Comparison of ENCODE assay signal across 15 cellular contexts in genomic region chr9:131706608-131706970, GRCh38. TPM values are rescaled to one million over a fixed set of nuclear protein-coding genes. Genes with fewer than 3 reads are reported as not detected.
DNase-seq lines count a peak whose midpoint lies in the region; ATAC-seq and TF ChIP-seq lines count a peak whose summit lies in the region.
"Had no signal": no experiment of that assay in that cellular context is flagged by ENCODE, and none has a peak within 500 bp of the region (broad histone marks: within the 10 kb centered on the region; RNA-seq: fewer than 3 reads in every experiment).

No MANE protein-coding gene starts in this region.

- no peak for ATAC-seq in CD4-positive, CD25-positive, alpha-beta regulatory T cell (ENCODE audit: low read depth in 2 of 2)
- ATAC-seq in HG02852 (IDR thresholded peaks at IDR 0.05; ENCODE audit: unreplicated experiment): no peak

- TF ChIP-seq CTCF in HFFc6 (IDR thresholded peaks at IDR 0.05) (no peak), endodermal cell (conservative IDR thresholded peaks at IDR 0.05) (no peak), parathyroid adenoma (IDR thresholded peaks at IDR 0.05) (no peak)

- H2AFZ ChIP-seq in parathyroid adenoma: no peak overlapping the region
- H2AFZ ChIP-seq: neural progenitor cell had no signal

- H3K27me3 Mint-ChIP-seq in CD4-positive, CD25-positive, alpha-beta regulatory T cell: no peaks in the 10 kb centered on the region
- H3K27me3 Mint-ChIP-seq in HFFc6 (ENCODE audit: insufficient read depth) (peaks cover 5% of the 10 kb centered on the region; the same call in 1 of the 2 replicates), endodermal cell (ENCODE audit: insufficient read depth) (no peaks in the 10 kb centered on the region)

- no peak overlapping the region for H3K4me3 ChIP-seq in CD4-positive, CD25-positive, alpha-beta regulatory T cell (ENCODE audit: low read depth, low read length)
- H3K4me3 ChIP-seq in endodermal cell (ENCODE audit: low read length) (no peak overlapping the region), parathyroid adenoma (ENCODE audit: low read depth, low read length) (no peak overlapping the region)
- H3K4me3 ChIP-seq: neural progenitor cell, Peyer's patch had no signal

- H3K36me3 Mint-ChIP-seq in CD4-positive, CD25-positive, alpha-beta regulatory T cell: no peaks in the 10 kb centered on the region
- peaks cover 6% of the 10 kb centered on the region for H3K36me3 Mint-ChIP-seq in HFFc6 (ENCODE audit: low read depth)
- H3K36me3 Mint-ChIP-seq in endodermal cell (ENCODE audit: low read depth): peaks cover 2% of the 10 kb centered on the region
- H3K36me3 Mint-ChIP-seq: neural progenitor cell had no signal

- H3K27ac ChIP-seq in CD4-positive, CD25-positive, alpha-beta regulatory T cell (ENCODE audit: insufficient read depth, low read length, poor library complexity, severe bottlenecking): no peak overlapping the region
- H3K27ac ChIP-seq in endodermal cell (ENCODE audit: low read depth, low read length) (no peak overlapping the region), parathyroid adenoma (peak overlapping the region; percentile 32)
- H3K27ac ChIP-seq: brain microvascular endothelial cell, neural progenitor cell had no signal

- no peak overlapping the region for H3K9ac ChIP-seq in endodermal cell (ENCODE audit: extremely low read depth, low read length, poor library complexity, severe bottlenecking)
- H3K9ac ChIP-seq in parathyroid adenoma: no peak overlapping the region
- H3K9ac ChIP-seq: neural progenitor cell had no signal

- H3K79me2 ChIP-seq in parathyroid adenoma: peaks cover 7% of the 10 kb centered on the region

- no peak for DNase-seq in CD4-positive, CD25-positive, alpha-beta regulatory T cell
- DNase-seq in HFFc6 (no peak), endodermal cell (no peak), UCSD-AML1 (lab: John Stamatoyannopoulos, UW; ENCODE audit: unreplicated experiment) (no peak), DMS153 treated with DMSO at 0.1 percent for 48 hours (lab: John Stamatoyannopoulos, UW; ENCODE audit: unreplicated experiment) (no peak), SK-N-DZ (ENCODE audit: low spot score) (no peak)
- DNase-seq: activated T-cell treated with anti-CD3 and anti-CD28 coated beads, Interleukin-2, amount 50 U/mL, for 48 hours; brain microvascular endothelial cell; H7; Kasumi-1; stimulated activated CD4-positive, alpha-beta T cell treated with anti-CD3 and anti-CD28 coated beads, Interleukin-15, amount 100 ng/mL, for 24 hours had no signal

- H3K36me3 ChIP-seq in CD4-positive, CD25-positive, alpha-beta regulatory T cell (ENCODE audit: control insufficient read depth, insufficient read depth, low read length): no peaks in the 10 kb centered on the region
- no peaks in the 10 kb centered on the region for H3K36me3 ChIP-seq in endodermal cell (ENCODE audit: control insufficient read depth, insufficient read depth, low read length)
- H3K36me3 ChIP-seq in parathyroid adenoma (ENCODE audit: control insufficient read depth, insufficient read depth, low read length): no peaks in the 10 kb centered on the region
- H3K36me3 ChIP-seq: brain microvascular endothelial cell, neural progenitor cell, Peyer's patch had no signal

- peaks cover 32 to 89% (median 68%) of the 10 kb centered on the region in 4 donors for H3K4me1 Mint-ChIP-seq in CD4-positive, CD25-positive, alpha-beta regulatory T cell
- H3K4me1 Mint-ChIP-seq in HFFc6 (ENCODE audit: low read depth): peaks cover 68% of the 10 kb centered on the region
- peaks cover 67% of the 10 kb centered on the region for H3K4me1 Mint-ChIP-seq in endodermal cell

- H3K4me2 ChIP-seq in parathyroid adenoma (ENCODE audit: low read length): no peak overlapping the region
- H3K4me2 ChIP-seq: neural progenitor cell had no signal

- no peaks in the 10 kb centered on the region for H3K9me3 Mint-ChIP-seq in CD4-positive, CD25-positive, alpha-beta regulatory T cell
- no peaks in the 10 kb centered on the region for H3K9me3 Mint-ChIP-seq in HFFc6
- no peaks in the 10 kb centered on the region for H3K9me3 Mint-ChIP-seq in endodermal cell
- H3K9me3 Mint-ChIP-seq: neural progenitor cell had no signal

- no peaks in the 10 kb centered on the region for H3K9me3 ChIP-seq in CD4-positive, CD25-positive, alpha-beta regulatory T cell (ENCODE audit: control insufficient read depth in 2 of 2, low read length in 2 of 2)
- H3K9me3 ChIP-seq in endodermal cell (ENCODE audit: control insufficient read depth, low read length) (no peaks in the 10 kb centered on the region), parathyroid adenoma (ENCODE audit: control insufficient read depth, low read length) (no peaks in the 10 kb centered on the region)
- H3K9me3 ChIP-seq: Peyer's patch had no signal

- H3K27ac Mint-ChIP-seq in CD4-positive, CD25-positive, alpha-beta regulatory T cell: peak overlapping the region; percentile 1 to 87 (median 67)
- H3K27ac Mint-ChIP-seq in HFFc6 (peak overlapping the region; percentile 97), endodermal cell (peak overlapping the region; percentile 82)

- peaks cover 52% of the 10 kb centered on the region for H3K4me1 ChIP-seq in CD4-positive, CD25-positive, alpha-beta regulatory T cell (ENCODE audit: control insufficient read depth, insufficient read depth, low read length, poor library complexity, severe bottlenecking)
- H3K4me1 ChIP-seq in endodermal cell (ENCODE audit: control insufficient read depth, insufficient read depth, low read length): peaks cover 11% of the 10 kb centered on the region
- H3K4me1 ChIP-seq in parathyroid adenoma: peaks cover 5% of the 10 kb centered on the region

- WGBS in endodermal cell (ENCODE audit: insufficient coverage in 1 of 2, insufficient read length in 1 of 2), 2 experiments: 88 to 100% methylated on average over 5 to 6 of the region's 6 CpGs

- peak overlapping the region in 1 of 4 donors; percentile 10 for H3K4me3 Mint-ChIP-seq in CD4-positive, CD25-positive, alpha-beta regulatory T cell
- H3K4me3 Mint-ChIP-seq in HFFc6 (peak overlapping the region; percentile 72; the same call in 1 of the 2 replicates), endodermal cell (peak overlapping the region; percentile 6)
- H3K4me3 Mint-ChIP-seq: neural progenitor cell had no signal

- H3K27me3 ChIP-seq in CD4-positive, CD25-positive, alpha-beta regulatory T cell (ENCODE audit: control insufficient read depth, insufficient read depth, low read length): no peaks in the 10 kb centered on the region
- H3K27me3 ChIP-seq in endodermal cell (ENCODE audit: control insufficient read depth, insufficient read depth, low read length, poor library complexity, severe bottlenecking): no peaks in the 10 kb centered on the region
- no peaks in the 10 kb centered on the region for H3K27me3 ChIP-seq in parathyroid adenoma (ENCODE audit: control insufficient read depth, insufficient read depth, low read length)
- H3K27me3 ChIP-seq: brain microvascular endothelial cell, neural progenitor cell, Peyer's patch had no signal

RNA-seq across cellular contexts. Expression of gene RAPGEF1, which starts 33.3 kb away (rescaled TPM):
- total RNA-seq in CD4-positive, CD25-positive, alpha-beta regulatory T cell: 159 TPM
- 1 to 10 TPM; 3.8 to 7.3 (median 4.6) TPM for polyA plus RNA-seq in CD4-positive, CD25-positive, alpha-beta regulatory T cell
- total RNA-seq in HFFc6 (2021; fragmentation: NEBNext Ultra II Directional; extraction: Animal tissue kit (Norgen Biotek cat#: 25700)): 10 to 100 TPM; 38.6 to 46.6 (median 42.3) TPM
- total RNA-seq in endodermal cell: 10 to 100 TPM; 63.4 to 85.5 TPM
- 38.1 TPM for polyA plus RNA-seq in endodermal cell (2013, experiment 1 of 2)
- polyA plus RNA-seq in endodermal cell (2013, experiment 2 of 2): 34.1 TPM
- 22.1 and 24.4 TPM in 2 replicates for polyA plus RNA-seq in SK-N-DZ (2014; cell fraction: cytosol; rRNA removed)
- 14.7 and 19.5 TPM in 2 replicates for polyA plus RNA-seq in SK-N-DZ (2014; cell fraction: nucleus; rRNA removed)
